In genomic region chr2:44943693-44944101, GRCh38 we compare ENCODE assay signal across 15 cellular contexts. TPM values are rescaled to one million over a fixed set of nuclear protein-coding genes. Genes with fewer than 3 reads are reported as not detected.
DNase-seq lines count a peak whose midpoint lies in the region; ATAC-seq and TF ChIP-seq lines count a peak whose summit lies in the region.
"Had no signal": no experiment of that assay in that cellular context is flagged by ENCODE, and none has a peak within 500 bp of the region (broad histone marks: within the 10 kb centered on the region; RNA-seq: fewer than 3 reads in every experiment).

No MANE protein-coding gene starts in this region.

- 33% methylated on average over 9 of the region's 10 CpGs for WGBS in SK-N-SH (ENCODE audit: low lambda C conversion rate)
- 7 to 13% methylated on average over 3 to 10 of the region's 10 CpGs for WGBS in endodermal cell (ENCODE audit: insufficient coverage in 1 of 2, insufficient read length in 1 of 2), 2 experiments

- no peaks in the 10 kb centered on the region for H3K9me3 Mint-ChIP-seq in activated T-cell treated with anti-CD3 and anti-CD28 coated beads, Interleukin-2, amount 50 U/mL, for 24 hours
- H3K9me3 Mint-ChIP-seq in endodermal cell: no peaks in the 10 kb centered on the region
- no peaks in the 10 kb centered on the region for H3K9me3 Mint-ChIP-seq in stimulated activated naive B cell treated with anti-CD40 and anti-IgM and Interleukin-4, amounts not matched to agents 10 μg/mL and 1 μg/mL and 100 μg/mL, for 72 hours
- no peaks in the 10 kb centered on the region for H3K9me3 Mint-ChIP-seq in activated CD4-positive, alpha-beta memory T cell treated with anti-CD3 and anti-CD28 coated beads, Interleukin-2, amount 10 ng/mL, durations not matched to agents 7 days and 5 days

- CTCF ChIA-PET in SK-N-SH (lab: Yijun Ruan, JAX): interaction anchor here (0.6 to 2.9 kb wide), 18 partner anchors 9 to 559 kb away, joined by 3 to 33 read pairs (median 4); no protein-coding TSS in a partner anchor
- CTCF ChIA-PET in activated CD4-positive, alpha-beta memory T cell treated with anti-CD3 and anti-CD28 coated beads, Interleukin-2, amount 10 ng/mL, durations not matched to agents 7 days and 5 days (lab: Charles Lee): interaction anchor here (1.4 kb wide), 1 partner anchor 464 kb away, joined by 4 read pairs; no protein-coding TSS in a partner anchor

- H3K9me3 ChIP-seq in SK-N-SH (no peaks in the 10 kb centered on the region), endodermal cell (ENCODE audit: control insufficient read depth, low read length) (no peaks in the 10 kb centered on the region)
- H3K9me3 ChIP-seq: gastrocnemius medialis, neutrophil, uterus had no signal

- 0 out of 2 replicates have a peak overlapping the region, but pooled peaks have one; percentile 9 for H3K9ac ChIP-seq in SK-N-SH
- H3K9ac ChIP-seq in endodermal cell (ENCODE audit: extremely low read depth, low read length, poor library complexity, severe bottlenecking): no peak overlapping the region

- peaks cover 90% of the 10 kb centered on the region for H3K27me3 Mint-ChIP-seq in activated T-cell treated with anti-CD3 and anti-CD28 coated beads, Interleukin-2, amount 50 U/mL, for 24 hours
- H3K27me3 Mint-ChIP-seq in endodermal cell (ENCODE audit: insufficient read depth): peaks cover 91% of the 10 kb centered on the region
- peaks cover 87 to 95% of the 10 kb centered on the region in 2 donors for H3K27me3 Mint-ChIP-seq in stimulated activated naive B cell treated with anti-CD40 and anti-IgM and Interleukin-4, amounts not matched to agents 10 μg/mL and 1 μg/mL and 100 μg/mL, for 72 hours
- peaks cover 85% of the 10 kb centered on the region for H3K27me3 Mint-ChIP-seq in activated CD4-positive, alpha-beta memory T cell treated with anti-CD3 and anti-CD28 coated beads, Interleukin-2, amount 10 ng/mL, durations not matched to agents 7 days and 5 days

- no peak for TF ChIP-seq POLR2A in erythroblast (IDR thresholded peaks at IDR 0.05; ENCODE audit: low read length)

- H3K4me1 Mint-ChIP-seq in activated T-cell treated with anti-CD3 and anti-CD28 coated beads, Interleukin-2, amount 50 U/mL, for 24 hours (ENCODE audit: low read depth): peaks cover 45% of the 10 kb centered on the region
- peaks cover 53% of the 10 kb centered on the region for H3K4me1 Mint-ChIP-seq in endodermal cell
- H3K4me1 Mint-ChIP-seq in stimulated activated naive B cell treated with anti-CD40 and anti-IgM and Interleukin-4, amounts not matched to agents 10 μg/mL and 1 μg/mL and 100 μg/mL, for 72 hours: peaks cover 36 to 66% of the 10 kb centered on the region in 2 donors
- peaks cover 35% of the 10 kb centered on the region for H3K4me1 Mint-ChIP-seq in activated CD4-positive, alpha-beta memory T cell treated with anti-CD3 and anti-CD28 coated beads, Interleukin-2, amount 10 ng/mL, durations not matched to agents 7 days and 5 days

- H3K9me2 ChIP-seq in SK-N-SH: no peaks in the 10 kb centered on the region

- TF ChIP-seq CTCF in SK-N-SH (IDR thresholded peaks at IDR 0.05) (no peak), endodermal cell (conservative IDR thresholded peaks at IDR 0.05) (peak; percentile 56)

- no peak overlapping the region for H3K27ac Mint-ChIP-seq in activated T-cell treated with anti-CD3 and anti-CD28 coated beads, Interleukin-2, amount 50 U/mL, for 24 hours
- no peak overlapping the region for H3K27ac Mint-ChIP-seq in endodermal cell
- H3K27ac Mint-ChIP-seq in stimulated activated naive B cell treated with anti-CD40 and anti-IgM and Interleukin-4, amounts not matched to agents 10 μg/mL and 1 μg/mL and 100 μg/mL, for 72 hours: peak overlapping the region; percentile 48
- H3K27ac Mint-ChIP-seq in activated CD4-positive, alpha-beta memory T cell treated with anti-CD3 and anti-CD28 coated beads, Interleukin-2, amount 10 ng/mL, durations not matched to agents 7 days and 5 days: no peak overlapping the region

- H3K27ac ChIP-seq in SK-N-SH (ENCODE audit: low read depth in 2 of 2, low read length in 1 of 2) (peak overlapping the region in 1 of 2 experiments; percentile 92; a peak in 3 of 4 replicates), endodermal cell (ENCODE audit: low read depth, low read length) (no peak overlapping the region)
- H3K27ac ChIP-seq: gastrocnemius medialis, neutrophil, uterus had no signal

- H3K4me3 ChIP-seq in SK-N-SH (ENCODE audit: low read depth in 2 of 2, low read length in 1 of 2) (peak overlapping the region; percentile 56 to 60; a peak in 3 of 4 replicates), endodermal cell (ENCODE audit: low read length) (peak overlapping the region; percentile 73)
- H3K4me3 ChIP-seq: uterus had no signal

- ATAC-seq in stimulated activated naive B cell treated with anti-CD40 and anti-IgM and Interleukin-4, amounts not matched to agents 10 μg/mL and 1 μg/mL and 100 μg/mL, for 72 hours (replicated peaks): no peak
- ATAC-seq in GM21423 (IDR thresholded peaks at IDR 0.05; ENCODE audit: unreplicated experiment): no peak
- ATAC-seq: gastrocnemius medialis had no signal

- no peak for TF ChIP-seq EP300 in SK-N-SH (IDR thresholded peaks at IDR 0.05; ENCODE audit: borderline replicate concordance in 1 of 2, low read depth in 1 of 2, low read length in 1 of 2)

- peaks cover 54% of the 10 kb centered on the region for H3K27me3 ChIP-seq in SK-N-SH (ENCODE audit: insufficient read depth)
- H3K27me3 ChIP-seq in endodermal cell (ENCODE audit: control insufficient read depth, insufficient read depth, low read length, poor library complexity, severe bottlenecking): peaks cover 99% of the 10 kb centered on the region

- H3K79me2 ChIP-seq in SK-N-SH (ENCODE audit: insufficient read depth): no peaks in the 10 kb centered on the region

- H3K4me3 Mint-ChIP-seq in activated T-cell treated with anti-CD3 and anti-CD28 coated beads, Interleukin-2, amount 50 U/mL, for 24 hours: peak overlapping the region; percentile 61
- peak overlapping the region; percentile 69 for H3K4me3 Mint-ChIP-seq in endodermal cell
- H3K4me3 Mint-ChIP-seq in stimulated activated naive B cell treated with anti-CD40 and anti-IgM and Interleukin-4, amounts not matched to agents 10 μg/mL and 1 μg/mL and 100 μg/mL, for 72 hours: peak overlapping the region; percentile 79 to 82
- no peak overlapping the region for H3K4me3 Mint-ChIP-seq in activated CD4-positive, alpha-beta memory T cell treated with anti-CD3 and anti-CD28 coated beads, Interleukin-2, amount 10 ng/mL, durations not matched to agents 7 days and 5 days

- POLR2A ChIA-PET in SK-N-SH (lab: Yijun Ruan, JAX): interaction anchor here (1.0 to 1.4 kb wide), 3 partner anchors 171 to 326 kb away, joined by 3 to 5 read pairs (median 3); no protein-coding TSS in a partner anchor
- POLR2A ChIA-PET in activated CD4-positive, alpha-beta memory T cell treated with anti-CD3 and anti-CD28 coated beads, Interleukin-2, amount 10 ng/mL, durations not matched to agents 7 days and 5 days (lab: Charles Lee): no interaction called here

- TF ChIP-seq RAD21 in SK-N-SH (IDR thresholded peaks at IDR 0.05; ENCODE audit: low read length): no peak

- H3K36me3 Mint-ChIP-seq in activated T-cell treated with anti-CD3 and anti-CD28 coated beads, Interleukin-2, amount 50 U/mL, for 24 hours (ENCODE audit: low read depth): no peaks in the 10 kb centered on the region
- H3K36me3 Mint-ChIP-seq in endodermal cell (ENCODE audit: low read depth): peaks cover 6% of the 10 kb centered on the region
- peaks cover 0 to 2% of the 10 kb centered on the region in 2 donors for H3K36me3 Mint-ChIP-seq in stimulated activated naive B cell treated with anti-CD40 and anti-IgM and Interleukin-4, amounts not matched to agents 10 μg/mL and 1 μg/mL and 100 μg/mL, for 72 hours
- H3K36me3 Mint-ChIP-seq in activated CD4-positive, alpha-beta memory T cell treated with anti-CD3 and anti-CD28 coated beads, Interleukin-2, amount 10 ng/mL, durations not matched to agents 7 days and 5 days (ENCODE audit: low read depth): peaks cover 2% of the 10 kb centered on the region

- peak overlapping the region; percentile 87 for H3K4me2 ChIP-seq in SK-N-SH

- H3F3A ChIP-seq in SK-N-SH (replicated peaks; ENCODE audit: insufficient read depth): peaks cover 8% of the 10 kb centered on the region

- H2AFZ ChIP-seq in SK-N-SH (ENCODE audit: low read depth): no peak overlapping the region

- no peak for DNase-seq in activated T-cell treated with anti-CD3 and anti-CD28 coated beads, Interleukin-2, amount 50 U/mL, for 24 hours
- no peak for DNase-seq in activated T-cell treated with anti-CD3 and anti-CD28 coated beads, Interleukin-2, amount 50 U/mL, for 1 hour
- DNase-seq in SK-N-SH (peak; percentile 80), endodermal cell (no peak), erythroblast (lab: John Stamatoyannopoulos, UW) (no peak)
- no peak for DNase-seq in stimulated activated naive B cell treated with anti-CD40 and anti-IgM and Interleukin-4, amounts not matched to agents 10 μg/mL and 1 μg/mL and 100 μg/mL, for 72 hours
- DNase-seq in activated CD4-positive, alpha-beta memory T cell treated with anti-CD3 and anti-CD28 coated beads, Interleukin-2, amount 10 ng/mL, durations not matched to agents 7 days and 5 days: no peak
- DNase-seq: gastrocnemius medialis, kidney glomerular epithelial cell, NCI-H187 treated with DMSO at 0.1 percent for 48 hours, uterus had no signal

- no peaks in the 10 kb centered on the region for H4K20me1 ChIP-seq in SK-N-SH (ENCODE audit: insufficient read depth)

- H3K36me3 ChIP-seq in SK-N-SH (replicated peaks in 1 of 2; ENCODE audit: control insufficient read depth in 1 of 2, insufficient read depth in 2 of 2, low read length in 1 of 2) (peaks cover 0 to 2% of the 10 kb centered on the region in 2 experiments), endodermal cell (ENCODE audit: control insufficient read depth, insufficient read depth, low read length) (no peaks in the 10 kb centered on the region)
- H3K36me3 ChIP-seq: gastrocnemius medialis, neutrophil, uterus had no signal

- peaks cover 0 to 49% of the 10 kb centered on the region in 2 experiments; a peak in 2 of 4 replicates for H3K4me1 ChIP-seq in SK-N-SH (ENCODE audit: control insufficient read depth in 1 of 2, insufficient read depth in 2 of 2, low read depth in 1 of 2, low read length in 1 of 2)
- peaks cover 11% of the 10 kb centered on the region for H3K4me1 ChIP-seq in endodermal cell (ENCODE audit: control insufficient read depth, insufficient read depth, low read length)

TF ChIP-seq in SK-N-SH, 30 proteins besides CTCF, POLR2A, EP300 and RAD21 (continues in another document):
- TF ChIP-seq RXRA (IDR thresholded peaks at IDR 0.05; ENCODE audit: borderline replicate concordance, low read depth) (no peak), FOXJ3 (CRISPR knock-in tag; IDR thresholded peaks at IDR 0.05) (0 out of 2 replicates have a peak, but pooled peaks have one; percentile 30), GABPA (IDR thresholded peaks at IDR 0.05; ENCODE audit: low read depth) (no peak), SMC3 (IDR thresholded peaks at IDR 0.05; ENCODE audit: low read depth, low read length) (0 out of 2 replicates have a peak, but pooled peaks have one; percentile 8)

RNA-seq across cellular contexts. Expression of gene SIX3, which starts 2.2 kb away (rescaled TPM):
- 0.58 and 0.67 TPM in 2 replicates for polyA plus RNA-seq in SK-N-SH (2012; rRNA removed)
- 0.98 and 2.1 TPM in 2 replicates for polyA plus RNA-seq in SK-N-SH (2012; cell fraction: cytosol; rRNA removed)
- polyA plus RNA-seq in SK-N-SH (2012; cell fraction: nucleus; rRNA removed): 0.77 and 1.7 TPM in 2 replicates
- 1 to 10 TPM; 1.9 to 5.7 TPM for total RNA-seq in endodermal cell
- 0.71 TPM for polyA plus RNA-seq in endodermal cell (2013, experiment 1 of 2)
- 0.62 TPM for polyA plus RNA-seq in endodermal cell (2013, experiment 2 of 2)
- total RNA-seq in activated CD4-positive, alpha-beta memory T cell treated with anti-CD3 and anti-CD28 coated beads, Interleukin-2, amount 10 ng/mL, durations not matched to agents 7 days and 5 days: under 1 TPM; 0.08 to 0.13 TPM
- total RNA-seq: Daoy, dermis microvascular lymphatic vessel endothelial cell, gastrocnemius medialis, uterus had no signal
